7 cellular contexts compared by ENCODE assay signal in genomic region chr3:48685293-48685602, GRCh38. TPM values are rescaled to one million over a fixed set of nuclear protein-coding genes. Genes with fewer than 3 reads are reported as not detected.
DNase-seq lines count a peak whose midpoint lies in the region; ATAC-seq, FAIRE-seq and TF ChIP-seq lines count a peak whose summit lies in the region.

No MANE protein-coding gene starts in this region.

- peaks cover 8% of the 10 kb centered on the region for H3K23me2 ChIP-seq in H9 (ENCODE audit: insufficient read length, low read depth, low read length, poor library complexity, severe bottlenecking)

- no peak overlapping the region for H2AFZ ChIP-seq in H9 (ENCODE audit: low read length)

- H2BK120ac ChIP-seq in H9 (ENCODE audit: low read depth, low read length, poor library complexity, severe bottlenecking) = no peak overlapping the region

- peak overlapping the region; percentile 58 for H3K4me2 ChIP-seq in H9 (ENCODE audit: insufficient read depth, insufficient read length, low read length)

- H3K4me1 ChIP-seq in H9 (ENCODE audit: insufficient read depth, low read length) = peaks cover 4% of the 10 kb centered on the region; the same call in 1 of the 2 replicates
- peaks cover 4% of the 10 kb centered on the region for H3K4me1 ChIP-seq in iPS-15b (ENCODE audit: control insufficient read depth, insufficient read depth, low read length)

- H4K5ac ChIP-seq in H9 (ENCODE audit: insufficient read length, low read depth, low read length) = no peak overlapping the region

- H3K36me3 ChIP-seq in iPS-15b (ENCODE audit: control insufficient read depth, insufficient read depth, low read length) = peaks cover 49% of the 10 kb centered on the region

- H3K56ac ChIP-seq in H9 (ENCODE audit: insufficient read length, low read depth, low read length) = no peak overlapping the region

- H3K4ac ChIP-seq in H9 (ENCODE audit: low read depth, low read length) = no peak overlapping the region

- H4K20me1 ChIP-seq in H9 (ENCODE audit: control insufficient read depth, insufficient read depth, insufficient read length) = no peaks in the 10 kb centered on the region

- peaks cover 3% of the 10 kb centered on the region for H3K79me1 ChIP-seq in H9 (ENCODE audit: insufficient read depth, low read depth, low read length, poor library complexity, severe bottlenecking)

- H2BK20ac ChIP-seq in H9 (ENCODE audit: low read depth, low read length, poor library complexity, severe bottlenecking) = no peak overlapping the region

- peaks cover 17 to 21% of the 10 kb centered on the region in 2 experiments for H3K4me1 Mint-ChIP-seq in H9
- H3K4me1 Mint-ChIP-seq in activated CD8-positive, alpha-beta T cell treated with anti-CD3 and anti-CD28 coated beads for 36 hours (ENCODE audit: low read depth) = peaks cover 28% of the 10 kb centered on the region
- H3K4me1 Mint-ChIP-seq in stimulated activated naive B cell treated with anti-CD40 and anti-IgM and Interleukin-4, amounts not matched to agents 10 μg/mL and 1 μg/mL and 100 μg/mL, for 72 hours = peaks cover 22 to 52% of the 10 kb centered on the region in 2 donors

- peak overlapping the region in 1 of 3 experiments; percentile 91; a peak in 2 of 7 replicates for H3K27ac Mint-ChIP-seq in H9
- peak overlapping the region; percentile 87 for H3K27ac Mint-ChIP-seq in activated CD8-positive, alpha-beta T cell treated with anti-CD3 and anti-CD28 coated beads for 36 hours
- peak overlapping the region; percentile 88 for H3K27ac Mint-ChIP-seq in stimulated activated naive B cell treated with anti-CD40 and anti-IgM and Interleukin-4, amounts not matched to agents 10 μg/mL and 1 μg/mL and 100 μg/mL, for 72 hours

- WGBS in H9 (ENCODE audit: extremely low coverage, insufficient read length, low lambda C conversion rate) = no CpG with 5 or more reads among the region's 13 CpGs

- H3K27me3 Mint-ChIP-seq in H9 (ENCODE audit: low read depth) = no peaks in the 10 kb centered on the region; the same call in 1 of the 2 replicates
- no peaks in the 10 kb centered on the region for H3K27me3 Mint-ChIP-seq in activated CD8-positive, alpha-beta T cell treated with anti-CD3 and anti-CD28 coated beads for 36 hours
- H3K27me3 Mint-ChIP-seq in stimulated activated naive B cell treated with anti-CD40 and anti-IgM and Interleukin-4, amounts not matched to agents 10 μg/mL and 1 μg/mL and 100 μg/mL, for 72 hours = no peaks in the 10 kb centered on the region

- POLR2A ChIA-PET in activated CD8-positive, alpha-beta T cell treated with anti-CD3 and anti-CD28 coated beads for 36 hours (lab: Charles Lee) = no interaction called here

- no peak overlapping the region for H3K23ac ChIP-seq in H9 (ENCODE audit: insufficient read length, low read depth, low read length)

- H2BK5ac ChIP-seq in H9 (ENCODE audit: insufficient read length, low read length) = no peak overlapping the region

- H3K9ac ChIP-seq in H9 (ENCODE audit: extremely low read depth, insufficient read length, low read length) (peak overlapping the region; percentile 31), iPS-15b (ENCODE audit: low read depth, low read length) (peak overlapping the region; percentile 85)

- TF ChIP-seq POLR2A in GM12891 (IDR thresholded peaks at IDR 0.05; ENCODE audit: low read depth, low read length) = no peak

- no peak for ATAC-seq in activated CD8-positive, alpha-beta T cell treated with anti-CD3 and anti-CD28 coated beads for 36 hours
- no peak for ATAC-seq in stimulated activated naive B cell treated with anti-CD40 and anti-IgM and Interleukin-4, amounts not matched to agents 10 μg/mL and 1 μg/mL and 100 μg/mL, for 72 hours (replicated peaks)
- no peak for ATAC-seq in HG02588 (IDR thresholded peaks at IDR 0.05; ENCODE audit: unreplicated experiment)
- ATAC-seq in HG02678 (IDR thresholded peaks at IDR 0.05; ENCODE audit: unreplicated experiment) = no peak

- no peak for TF ChIP-seq CTCF in H9 (conservative IDR thresholded peaks at IDR 0.05)
- TF ChIP-seq CTCF in activated CD8-positive, alpha-beta T cell treated with anti-CD3 and anti-CD28 coated beads for 36 hours (IDR thresholded peaks at IDR 0.05) = no peak

- H3K9me3 ChIP-seq in H9 (ENCODE audit: control insufficient read depth, low read depth, low read length) (no peaks in the 10 kb centered on the region), iPS-15b (ENCODE audit: control insufficient read depth, insufficient read depth, low read length) (no peaks in the 10 kb centered on the region)

- H3K36me3 Mint-ChIP-seq in H9 (ENCODE audit: insufficient read depth in 1 of 3, low read depth in 3 of 3) = peaks cover 30 to 64% (median 53%) of the 10 kb centered on the region in 3 experiments; a peak in 6 of 7 replicates
- H3K36me3 Mint-ChIP-seq in activated CD8-positive, alpha-beta T cell treated with anti-CD3 and anti-CD28 coated beads for 36 hours (ENCODE audit: low read depth) = peaks cover 36% of the 10 kb centered on the region
- peaks cover 30 to 46% of the 10 kb centered on the region in 2 donors for H3K36me3 Mint-ChIP-seq in stimulated activated naive B cell treated with anti-CD40 and anti-IgM and Interleukin-4, amounts not matched to agents 10 μg/mL and 1 μg/mL and 100 μg/mL, for 72 hours

- peak overlapping the region; percentile 81 to 93 for H3K4me3 Mint-ChIP-seq in H9
- peak overlapping the region; percentile 92 for H3K4me3 Mint-ChIP-seq in activated CD8-positive, alpha-beta T cell treated with anti-CD3 and anti-CD28 coated beads for 36 hours
- peak overlapping the region; percentile 89 to 91 for H3K4me3 Mint-ChIP-seq in stimulated activated naive B cell treated with anti-CD40 and anti-IgM and Interleukin-4, amounts not matched to agents 10 μg/mL and 1 μg/mL and 100 μg/mL, for 72 hours

- CTCF ChIA-PET in activated CD8-positive, alpha-beta T cell treated with anti-CD3 and anti-CD28 coated beads for 36 hours (lab: Charles Lee) = interaction anchor here (0.6 to 2.0 kb wide), 17 partner anchors 11 to 285 kb away, joined by 3 to 20 read pairs (median 4); partner anchors contain the start of genes IP6K2 and SLC26A6

- peak overlapping the region; percentile 91 for H3K4me3 ChIP-seq in iPS-15b (ENCODE audit: low read depth, low read length)

- intact Hi-C loops in activated CD8-positive, alpha-beta T cell treated with anti-CD3 and anti-CD28 coated beads for 36 hours (cut with micrococcal nuclease) = no loop called here

- H3T11ph ChIP-seq in H9 (ENCODE audit: low read length) = no peak overlapping the region

- H4K91ac ChIP-seq in H9 (ENCODE audit: insufficient read length, low read depth, low read length) = no peak overlapping the region

- no peak overlapping the region for H4K8ac ChIP-seq in H9 (replicated peaks; ENCODE audit: insufficient read length, low read depth, low read length)

- H3K79me2 ChIP-seq in H9 (ENCODE audit: insufficient read depth, low read length) = peaks cover 5% of the 10 kb centered on the region; the same call in 1 of the 2 replicates

- H3K14ac ChIP-seq in H9 (ENCODE audit: insufficient read depth, low read length) = no peak overlapping the region

- DNase-seq in H9 (no peak), GM12891 (ENCODE audit: insufficient read length, low spot score) (no peak)
- DNase-seq in activated CD8-positive, alpha-beta T cell treated with anti-CD3 and anti-CD28 coated beads for 36 hours = no peak
- DNase-seq in stimulated activated naive B cell treated with anti-CD40 and anti-IgM and Interleukin-4, amounts not matched to agents 10 μg/mL and 1 μg/mL and 100 μg/mL, for 72 hours = no peak

- no peak overlapping the region for H3K18ac ChIP-seq in H9 (ENCODE audit: insufficient read length, low read depth, low read length)

- H2AK5ac ChIP-seq in H9 (ENCODE audit: insufficient read length, low read length) = no peak overlapping the region

- H3K27me3 ChIP-seq in H9 (ENCODE audit: insufficient read depth, low read length) = no peaks in the 10 kb centered on the region
- H3K27me3 ChIP-seq in iPS-15b (ENCODE audit: control insufficient read depth, insufficient read depth, low read length) = no peaks in the 10 kb centered on the region

- no peaks in the 10 kb centered on the region for H3K9me3 Mint-ChIP-seq in H9
- H3K9me3 Mint-ChIP-seq in activated CD8-positive, alpha-beta T cell treated with anti-CD3 and anti-CD28 coated beads for 36 hours = no peaks in the 10 kb centered on the region
- H3K9me3 Mint-ChIP-seq in stimulated activated naive B cell treated with anti-CD40 and anti-IgM and Interleukin-4, amounts not matched to agents 10 μg/mL and 1 μg/mL and 100 μg/mL, for 72 hours = no peaks in the 10 kb centered on the region

- no peak overlapping the region for H3K27ac ChIP-seq in H9 (ENCODE audit: insufficient read length, low read depth, low read length)

- no peak overlapping the region for H2BK12ac ChIP-seq in H9 (ENCODE audit: insufficient read length, low read depth, low read length)

- no peak for FAIRE-seq in GM12891 (lab: Jason Lieb, UNC)

- no peak overlapping the region for H2BK15ac ChIP-seq in H9 (ENCODE audit: low read depth, low read length)

TF ChIP-seq in GM12891, 5 proteins besides CTCF, POLR2A, EP300 and RAD21:
- no peak for TF ChIP-seq POU2F2 (IDR thresholded peaks at IDR 0.05; ENCODE audit: low read depth, low read length)
- TF ChIP-seq SPI1 (IDR thresholded peaks at IDR 0.05; ENCODE audit: low read depth, low read length) = no peak
- no peak for TF ChIP-seq PAX5 (IDR thresholded peaks at IDR 0.05; ENCODE audit: insufficient read depth, low read length, severe bottlenecking)
- no peak for TF ChIP-seq TAF1 (IDR thresholded peaks at IDR 0.05; ENCODE audit: low read depth, low read length)
- no peak for TF ChIP-seq POLR2AphosphoS5 (IDR thresholded peaks at IDR 0.05; ENCODE audit: low read depth, low read length)

RNA-seq across cellular contexts. Expression of gene NCKIPSD, which starts 0.5 kb away (rescaled TPM):
- 38.3 and 46.0 TPM in 2 replicates for total RNA-seq in H9 (2021)
- 10 to 100 TPM; 69.7 to 73.8 TPM for total RNA-seq in activated CD8-positive, alpha-beta T cell treated with anti-CD3 and anti-CD28 coated beads for 36 hours
- polyA plus RNA-seq in GM12891 (2012; ENCODE audit: low read depth, missing spikeins) = 22.4 TPM

RNA-seq across cellular contexts. Expression of gene CELSR3, which starts 22.6 kb away (rescaled TPM):
- total RNA-seq in H9 (2021) = 23.5 and 23.9 TPM in 2 replicates
- total RNA-seq in activated CD8-positive, alpha-beta T cell treated with anti-CD3 and anti-CD28 coated beads for 36 hours = 10 to 100 TPM; 15.8 to 17.8 TPM
- polyA plus RNA-seq in GM12891 (2012; ENCODE audit: low read depth, missing spikeins) = 0.35 TPM

RNA-seq across cellular contexts. Expression of gene IP6K2, which starts 31.8 kb away (rescaled TPM):
- total RNA-seq in H9 (2021) = 94.7 and 96.5 TPM in 2 replicates
- total RNA-seq in activated CD8-positive, alpha-beta T cell treated with anti-CD3 and anti-CD28 coated beads for 36 hours = 10 to 100 TPM; 47.7 to 48.0 TPM
- polyA plus RNA-seq in GM12891 (2012; ENCODE audit: low read depth, missing spikeins) = 59.7 TPM

RNA-seq across cellular contexts. Expression of gene SLC26A6, which starts 50.0 kb away (rescaled TPM):
- total RNA-seq in H9 (2021) = 56.7 and 61.3 TPM in 2 replicates
- total RNA-seq in activated CD8-positive, alpha-beta T cell treated with anti-CD3 and anti-CD28 coated beads for 36 hours = 10 to 100 TPM; 41.3 to 45.0 TPM
- 6.7 TPM for polyA plus RNA-seq in GM12891 (2012; ENCODE audit: low read depth, missing spikeins)
